Comparison of ENCODE assay signal across 11 cellular contexts in genomic region chr2:6309415-6310185, GRCh38.
A peak's percentile ranks its signal among the peaks of the same experiment; 100 is the strongest.
DNase-seq lines count a peak whose midpoint lies in the region; ATAC-seq and TF ChIP-seq lines count a peak whose summit lies in the region.
"Had no signal": no experiment of that assay in that cellular context is flagged by ENCODE, and none has a peak within 500 bp of the region (broad histone marks: within the 10 kb centered on the region; RNA-seq: fewer than 3 reads in every experiment).

No MANE protein-coding gene starts in this region.

- no peak overlapping the region for H2AFZ ChIP-seq in neural cell (ENCODE audit: low read depth, low read length)

- peak overlapping the region; percentile 59 for H3K4me3 ChIP-seq in neural cell (ENCODE audit: low read length)
- H3K4me3 ChIP-seq: colonic mucosa had no signal

- ATAC-seq in GM18907 (IDR thresholded peaks at IDR 0.05; ENCODE audit: unreplicated experiment) (peak; percentile 96), HG02571 (IDR thresholded peaks at IDR 0.05; ENCODE audit: unreplicated experiment) (peak; percentile 60), HG03457 (IDR thresholded peaks at IDR 0.05; ENCODE audit: unreplicated experiment) (peak; percentile 48), esophagus mucosa (no peak)

- DNase-seq in effector CD8-positive, alpha-beta T cell (lab: John Stamatoyannopoulos, UW): no peak
- DNase-seq in NCI-H748 treated with DMSO at 0.1 percent for 48 hours (lab: John Stamatoyannopoulos, UW): no peak
- no peak for DNase-seq in activated naive CD4-positive, alpha-beta T cell treated with anti-CD3 and anti-CD28 coated beads, Interleukin-2, amount 10 ng/mL, durations not matched to agents 7 days and 5 days
- DNase-seq: colonic mucosa; DND-41; stimulated activated CD4-positive, alpha-beta T cell treated with anti-CD3 and anti-CD28 coated beads, Interleukin-4, amount 100 ng/mL, for 24 hours had no signal

- no peaks in the 10 kb centered on the region for H3K4me1 Mint-ChIP-seq in activated naive CD4-positive, alpha-beta T cell treated with anti-CD3 and anti-CD28 coated beads, Interleukin-2, amount 10 ng/mL, durations not matched to agents 7 days and 5 days

- no peaks in the 10 kb centered on the region for H3K27me3 Mint-ChIP-seq in activated naive CD4-positive, alpha-beta T cell treated with anti-CD3 and anti-CD28 coated beads, Interleukin-2, amount 10 ng/mL, durations not matched to agents 7 days and 5 days

- H3K27ac ChIP-seq in neural cell (ENCODE audit: low read length): peak overlapping the region; percentile 88
- H3K27ac ChIP-seq: colonic mucosa had no signal

- peak overlapping the region; percentile 63 for H3K9ac ChIP-seq in neural cell (ENCODE audit: low read length)

- TF ChIP-seq EP300 in neural cell (conservative IDR thresholded peaks at IDR 0.05; ENCODE audit: poor library complexity, severe bottlenecking): peak; percentile 93

- H3K9me2 ChIP-seq in neural cell (ENCODE audit: insufficient read depth, low read length): no peaks in the 10 kb centered on the region

- peak overlapping the region; percentile 41 for H3K4me2 ChIP-seq in neural cell (ENCODE audit: low read length)

- peak; percentile 45 for TF ChIP-seq RAD21 in neural cell (conservative IDR thresholded peaks at IDR 0.05)

- no peak overlapping the region for H3K4me3 Mint-ChIP-seq in activated naive CD4-positive, alpha-beta T cell treated with anti-CD3 and anti-CD28 coated beads, Interleukin-2, amount 10 ng/mL, durations not matched to agents 7 days and 5 days

- CTCF ChIA-PET in activated naive CD4-positive, alpha-beta T cell treated with anti-CD3 and anti-CD28 coated beads, Interleukin-2, amount 10 ng/mL, durations not matched to agents 7 days and 5 days (lab: Charles Lee): no interaction called here

- no peak overlapping the region for H3K27ac Mint-ChIP-seq in activated naive CD4-positive, alpha-beta T cell treated with anti-CD3 and anti-CD28 coated beads, Interleukin-2, amount 10 ng/mL, durations not matched to agents 7 days and 5 days

- no peaks in the 10 kb centered on the region for H3K9me3 ChIP-seq in neural cell (ENCODE audit: low read length)
- H3K9me3 ChIP-seq: colonic mucosa had no signal

- H3F3A ChIP-seq in neural cell (ENCODE audit: insufficient read depth, low read length, poor library complexity, severe bottlenecking): peaks cover 16% of the 10 kb centered on the region

- no peaks in the 10 kb centered on the region for H3K79me2 ChIP-seq in neural cell (replicated peaks; ENCODE audit: insufficient read depth, low read length)

- TF ChIP-seq CTCF in neural cell (IDR thresholded peaks at IDR 0.05; ENCODE audit: poor library complexity, severe bottlenecking): no peak

- no peaks in the 10 kb centered on the region for H3K36me3 Mint-ChIP-seq in activated naive CD4-positive, alpha-beta T cell treated with anti-CD3 and anti-CD28 coated beads, Interleukin-2, amount 10 ng/mL, durations not matched to agents 7 days and 5 days

- H3K36me3 ChIP-seq in neural cell (ENCODE audit: insufficient read depth, low read length): no peaks in the 10 kb centered on the region
- H3K36me3 ChIP-seq: colonic mucosa had no signal

- H4K20me1 ChIP-seq in neural cell (ENCODE audit: insufficient read depth): no peaks in the 10 kb centered on the region

- no peaks in the 10 kb centered on the region for H3K27me3 ChIP-seq in neural cell (ENCODE audit: insufficient read depth, low read depth, low read length)
- H3K27me3 ChIP-seq: colonic mucosa had no signal

- no peaks in the 10 kb centered on the region for H3K9me3 Mint-ChIP-seq in activated naive CD4-positive, alpha-beta T cell treated with anti-CD3 and anti-CD28 coated beads, Interleukin-2, amount 10 ng/mL, durations not matched to agents 7 days and 5 days

TF ChIP-seq in neural cell, 6 proteins besides CTCF, POLR2A, EP300 and RAD21:
- TF ChIP-seq REST (IDR thresholded peaks at IDR 0.05; ENCODE audit: borderline replicate concordance) (peak; percentile 38), MXI1 (conservative IDR thresholded peaks at IDR 0.05; ENCODE audit: poor library complexity, severe bottlenecking) (peak; percentile 72), SMC3 (conservative IDR thresholded peaks at IDR 0.05; ENCODE audit: poor library complexity) (peak; percentile 42), EZH2 (IDR thresholded peaks at IDR 0.05; ENCODE audit: borderline replicate concordance, insufficient read depth, low read length, poor library complexity, severe bottlenecking) (no peak), POLR2AphosphoS5 (IDR thresholded peaks at IDR 0.05) (peak; percentile 81)
